12 cellular contexts compared by ENCODE assay signal in the genomic region with DNA sequence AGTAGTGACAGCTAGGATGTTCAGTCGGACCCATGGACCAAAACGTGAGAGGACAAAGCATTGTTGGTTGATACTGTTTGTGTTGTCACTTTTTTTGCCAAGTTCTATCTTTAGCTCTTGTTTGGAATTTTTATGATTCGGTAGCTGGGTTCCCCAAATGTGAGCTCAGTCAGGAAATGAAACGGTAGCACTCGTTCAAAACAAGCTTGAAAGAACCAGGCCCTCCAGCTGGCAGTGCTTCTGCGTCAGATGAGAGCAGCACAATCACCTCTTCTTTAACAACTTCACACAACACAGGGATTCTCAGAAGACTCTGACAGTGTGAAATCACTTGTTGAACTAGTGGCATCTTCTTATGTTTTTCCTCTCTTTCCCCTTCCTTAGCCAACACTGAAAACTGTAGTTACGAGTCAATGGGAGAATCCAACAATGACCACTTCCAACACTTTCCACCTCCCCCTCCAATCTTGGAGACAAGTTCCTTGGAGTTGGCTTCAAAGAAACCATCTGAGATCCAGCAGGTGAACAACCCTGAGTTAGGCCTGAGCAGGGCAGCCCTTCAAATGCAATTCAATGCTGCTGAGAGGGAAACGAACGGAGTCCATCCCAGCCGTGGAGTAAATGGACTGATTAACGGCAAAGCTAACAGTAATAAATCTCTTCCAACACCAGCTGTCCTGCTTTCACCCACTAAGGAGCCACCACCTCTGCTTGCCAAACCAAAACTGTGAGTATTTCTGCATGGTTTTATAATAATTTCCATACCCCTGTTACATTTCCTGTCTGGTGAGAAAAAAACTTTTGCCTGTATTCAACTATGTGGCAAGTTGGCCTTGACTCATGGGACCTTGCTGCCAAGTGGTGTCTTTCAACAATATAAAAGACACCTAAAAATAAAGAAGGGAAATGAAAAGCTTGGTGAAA.
A peak's percentile ranks its signal among the peaks of the same experiment; 100 is the strongest.
DNase-seq lines count a peak whose midpoint lies in the region; ATAC-seq and TF ChIP-seq lines count a peak whose summit lies in the region.
"Had no signal": no experiment of that assay in that cellular context is flagged by ENCODE, and none has a peak within 500 bp of the region (broad histone marks: within the 10 kb centered on the region; RNA-seq: fewer than 3 reads in every experiment).

No MANE protein-coding gene starts in this region.

- intact Hi-C loops in ovary (cut with DNase I), result loop anchor here (5.0 to 10.0 kb wide), 5 partner anchors 123 to 211 kb away; no protein-coding TSS in a partner anchor
- intact Hi-C loops in activated CD4-positive, alpha-beta memory T cell treated with anti-CD3 and anti-CD28 coated beads for 36 hours (cut with micrococcal nuclease), result loop anchor here (2.0 kb wide), 1 partner anchor 205 kb away; no protein-coding TSS in a partner anchor

- H3K9me3 Mint-ChIP-seq in activated CD4-positive, alpha-beta memory T cell treated with anti-CD3 and anti-CD28 coated beads for 36 hours, result no peaks in the 10 kb centered on the region

- no peak for TF ChIP-seq CTCF in ovary (IDR thresholded peaks at IDR 0.05)

- H3K27ac ChIP-seq in ovary, result no peak overlapping the region

- no peak overlapping the region for H3K4me3 ChIP-seq in ovary

- TF ChIP-seq EP300 in ovary (IDR thresholded peaks at IDR 0.05), result no peak

- no peaks in the 10 kb centered on the region for H3K9me3 ChIP-seq in ovary

- H3K36me3 Mint-ChIP-seq in activated CD4-positive, alpha-beta memory T cell treated with anti-CD3 and anti-CD28 coated beads for 36 hours, result no peaks in the 10 kb centered on the region

- DNase-seq in AG20443 (ENCODE audit: low spot score) (peak; percentile 79), dermis microvascular lymphatic vessel endothelial cell (ENCODE audit: low read depth in 2 of 2) (peak; percentile 92 to 93), ovary (peak in 3 of 5 donors; percentile 27 to 50 (median 30)), DMS 273 (lab: John Stamatoyannopoulos, UW; ENCODE audit: unreplicated experiment) (no peak), NCI-H128 (lab: John Stamatoyannopoulos, UW; ENCODE audit: unreplicated experiment) (no peak)
- no peak for DNase-seq in activated CD4-positive, alpha-beta memory T cell treated with anti-CD3 and anti-CD28 coated beads for 36 hours
- DNase-seq: activated CD8-positive, alpha-beta memory T cell treated with anti-CD3 and anti-CD28 coated beads, Interleukin-2, amount 50 U/mL, for 4 hours; DND-41; trophoblast cell had no signal

- CTCF ChIA-PET in activated CD4-positive, alpha-beta memory T cell treated with anti-CD3 and anti-CD28 coated beads for 36 hours (lab: Charles Lee), result interaction anchor here (1.2 to 1.7 kb wide), 3 partner anchors 205 to 212 kb away, joined by 3 to 4 read pairs (median 4); no protein-coding TSS in a partner anchor

- TF ChIP-seq POLR2A in ovary (IDR thresholded peaks at IDR 0.05), result no peak

- H3K36me3 ChIP-seq in ovary, result no peaks in the 10 kb centered on the region

- POLR2A ChIA-PET in activated CD4-positive, alpha-beta memory T cell treated with anti-CD3 and anti-CD28 coated beads for 36 hours (lab: Charles Lee), result no interaction called here

- WGBS in ovary, 3 donors, result 32 to 36% (median 35%) methylated on average over 11 of the region's 11 CpGs

- ATAC-seq in HG03139 (IDR thresholded peaks at IDR 0.05; ENCODE audit: unreplicated experiment), result peak; percentile 50
- ATAC-seq in HG03378 (IDR thresholded peaks at IDR 0.05; ENCODE audit: unreplicated experiment), result no peak
- ATAC-seq: Panc1 had no signal

- no peaks in the 10 kb centered on the region for H3K27me3 ChIP-seq in ovary

- H3K4me3 Mint-ChIP-seq in activated CD4-positive, alpha-beta memory T cell treated with anti-CD3 and anti-CD28 coated beads for 36 hours, result no peak overlapping the region

- peaks cover 7% of the 10 kb centered on the region for H3K4me1 Mint-ChIP-seq in activated CD4-positive, alpha-beta memory T cell treated with anti-CD3 and anti-CD28 coated beads for 36 hours (ENCODE audit: low read depth)

- H3K27ac Mint-ChIP-seq in activated CD4-positive, alpha-beta memory T cell treated with anti-CD3 and anti-CD28 coated beads for 36 hours, result no peak overlapping the region

- H3K27me3 Mint-ChIP-seq in activated CD4-positive, alpha-beta memory T cell treated with anti-CD3 and anti-CD28 coated beads for 36 hours, result peaks cover 4% of the 10 kb centered on the region

- H3K4me1 ChIP-seq in ovary (ENCODE audit: insufficient read depth), result peaks cover 9% of the 10 kb centered on the region

Comparison
In these comparisons a context has a peak if more than half of its experiments do, and no peak if none do; other contexts are left out.
1. DNase-seq: peak in AG20443 (single experiment), dermis microvascular lymphatic vessel endothelial cell (2 of 2) and ovary (3 of 5); none in activated CD4-positive, alpha-beta memory T cell treated with anti-CD3 and anti-CD28 coated beads for 36 hours (single experiment), DMS 273 (single experiment) and NCI-H128 (single experiment).